Comparison of ENCODE assay signal across 17 cellular contexts in the genomic region with DNA sequence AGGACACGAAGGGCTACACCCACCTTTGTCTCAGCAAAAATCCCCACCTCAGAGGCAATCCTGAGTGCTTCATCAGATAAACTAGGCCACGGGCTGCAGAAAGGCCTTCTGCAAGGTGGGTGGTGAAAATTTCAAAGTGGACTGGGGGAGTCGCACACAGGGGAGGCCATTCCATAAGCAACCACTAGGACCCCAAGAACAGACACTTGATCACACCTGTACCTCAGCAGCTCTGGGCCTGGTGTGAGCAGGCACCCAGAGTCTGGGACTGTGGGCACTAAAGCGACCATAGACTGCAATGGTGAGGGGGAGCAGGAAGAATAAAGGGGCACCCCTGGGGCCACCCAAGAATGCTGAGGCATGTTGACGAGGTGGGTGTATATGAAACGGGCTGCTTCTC. TPM values are rescaled to one million over a fixed set of nuclear protein-coding genes. Genes with fewer than 3 reads are reported as not detected.
DNase-seq lines count a peak whose midpoint lies in the region; ATAC-seq and TF ChIP-seq lines count a peak whose summit lies in the region.
"Had no signal": no experiment of that assay in that cellular context is flagged by ENCODE, and none has a peak within 500 bp of the region (broad histone marks: within the 10 kb centered on the region; RNA-seq: fewer than 3 reads in every experiment).

No MANE protein-coding gene starts in this region.

- peak; percentile 5 for TF ChIP-seq CTCF in astrocyte of the spinal cord (IDR thresholded peaks at IDR 0.05; ENCODE audit: low read depth, low read length)

- no peak overlapping the region for H3K9ac ChIP-seq in neuronal stem cell (ENCODE audit: low read depth, low read length, poor library complexity)
- H3K9ac ChIP-seq: BLaER1 had no signal

- no CpG with 5 or more reads among the region's 6 CpGs for WGBS in neuronal stem cell (ENCODE audit: extremely low coverage in 2 of 2, insufficient read length in 2 of 2, insufficient replicate concordance in 1 of 2), 2 donors

- ATAC-seq in activated CD4-positive, alpha-beta T cell treated with anti-CD3 and anti-CD28 coated beads for 36 hours, result peak; percentile 19
- no peak for ATAC-seq in HG02642 (IDR thresholded peaks at IDR 0.05; ENCODE audit: poor library complexity, unreplicated experiment)

- H3K9me3 ChIP-seq in neuronal stem cell (replicated peaks in 1 of 2; ENCODE audit: control insufficient read depth in 2 of 2, insufficient read depth in 1 of 2, low read depth in 1 of 2, low read length in 2 of 2), result no peaks in the 10 kb centered on the region
- no peaks in the 10 kb centered on the region for H3K9me3 ChIP-seq in effector memory CD4-positive, alpha-beta T cell (ENCODE audit: control insufficient read depth, low read length)
- H3K9me3 ChIP-seq: BLaER1, Caco-2 had no signal

- no peak overlapping the region for H3K18ac ChIP-seq in neuronal stem cell (ENCODE audit: low read length)

- H3K4ac ChIP-seq in neuronal stem cell (ENCODE audit: low read length), result no peak overlapping the region

- H2BK12ac ChIP-seq in neuronal stem cell (ENCODE audit: low read length), result no peak overlapping the region

- H3K9me3 Mint-ChIP-seq in activated CD4-positive, alpha-beta T cell treated with anti-CD3 and anti-CD28 coated beads for 36 hours (ENCODE audit: low read depth), result no peaks in the 10 kb centered on the region
- H3K9me3 Mint-ChIP-seq: CD8-positive, alpha-beta memory T cell; IgD-negative memory B cell had no signal

- H3K14ac ChIP-seq in neuronal stem cell (ENCODE audit: low read length), result no peak overlapping the region

- no peak overlapping the region for H2BK120ac ChIP-seq in neuronal stem cell (ENCODE audit: low read depth, low read length)

- H3K36me3 ChIP-seq in H7 (replicated peaks; ENCODE audit: control insufficient read depth, insufficient read depth, low read length) (peaks cover 1% of the 10 kb centered on the region; the same call in 1 of the 2 replicates), neuronal stem cell (replicated peaks in 1 of 2; ENCODE audit: control insufficient read depth in 2 of 2, insufficient read depth in 2 of 2, low read length in 2 of 2) (peaks cover 11 to 82% of the 10 kb centered on the region in 2 donors)
- peaks cover 4% of the 10 kb centered on the region for H3K36me3 ChIP-seq in effector memory CD4-positive, alpha-beta T cell (ENCODE audit: control insufficient read depth, insufficient read depth, low read length)

- H3K23ac ChIP-seq in neuronal stem cell (ENCODE audit: low read depth, low read length, poor library complexity), result no peak overlapping the region

- in situ Hi-C loops in astrocyte of the spinal cord (cut with HindIII; ENCODE audit: low sequenced_read_pairs), result no loop called here

- H3K27ac Mint-ChIP-seq in activated CD4-positive, alpha-beta T cell treated with anti-CD3 and anti-CD28 coated beads for 36 hours, result no peak overlapping the region
- H3K27ac Mint-ChIP-seq: IgD-negative memory B cell had no signal

- CTCF ChIA-PET in activated CD4-positive, alpha-beta T cell treated with anti-CD3 and anti-CD28 coated beads for 36 hours (lab: Charles Lee), result interaction anchor here (0.7 kb wide), 1 partner anchor 85 kb away, joined by 4 read pairs; no protein-coding TSS in a partner anchor

- H4K8ac ChIP-seq in neuronal stem cell (ENCODE audit: low read depth, low read length), result no peak overlapping the region

- H2BK15ac ChIP-seq in neuronal stem cell (ENCODE audit: low read length), result no peak overlapping the region

- no peaks in the 10 kb centered on the region for H3K4me1 Mint-ChIP-seq in activated CD4-positive, alpha-beta T cell treated with anti-CD3 and anti-CD28 coated beads for 36 hours
- H3K4me1 Mint-ChIP-seq: CD8-positive, alpha-beta memory T cell; IgD-negative memory B cell had no signal

- no peak overlapping the region for H3K4me3 Mint-ChIP-seq in activated CD4-positive, alpha-beta T cell treated with anti-CD3 and anti-CD28 coated beads for 36 hours
- H3K4me3 Mint-ChIP-seq: CD8-positive, alpha-beta memory T cell; IgD-negative memory B cell had no signal

- H2BK5ac ChIP-seq in neuronal stem cell (ENCODE audit: low read length), result peak overlapping the region; percentile 18

- POLR2A ChIA-PET in activated CD4-positive, alpha-beta T cell treated with anti-CD3 and anti-CD28 coated beads for 36 hours (lab: Charles Lee), result no interaction called here

- H3K27ac ChIP-seq in neuronal stem cell (replicated peaks; ENCODE audit: low read length), result no peak overlapping the region
- H3K27ac ChIP-seq in effector memory CD4-positive, alpha-beta T cell (ENCODE audit: insufficient read depth, low read length, poor library complexity, severe bottlenecking), result no peak overlapping the region
- H3K27ac ChIP-seq: 22Rv1, BLaER1 had no signal

- H2AFZ ChIP-seq in neuronal stem cell (ENCODE audit: low read length), result no peak overlapping the region

- no peak overlapping the region for H2AK5ac ChIP-seq in neuronal stem cell (ENCODE audit: low read depth, low read length)

- no peaks in the 10 kb centered on the region for H3K79me1 ChIP-seq in neuronal stem cell (ENCODE audit: low read depth, low read length)

- peaks cover 3% of the 10 kb centered on the region for H3K36me3 Mint-ChIP-seq in activated CD4-positive, alpha-beta T cell treated with anti-CD3 and anti-CD28 coated beads for 36 hours (ENCODE audit: low read depth)

- H3K4me1 ChIP-seq in neuronal stem cell (ENCODE audit: control insufficient read depth in 2 of 2, insufficient read depth in 1 of 2, low read depth in 1 of 2, low read length in 2 of 2), result peaks cover 0 to 4% of the 10 kb centered on the region in 2 donors
- H3K4me1 ChIP-seq in effector memory CD4-positive, alpha-beta T cell (ENCODE audit: control insufficient read depth, insufficient read depth, low read length, poor library complexity, severe bottlenecking), result no peaks in the 10 kb centered on the region
- H3K4me1 ChIP-seq: BLaER1, Caco-2 had no signal

- DNase-seq in activated CD4-positive, alpha-beta T cell treated with anti-CD3 and anti-CD28 coated beads for 36 hours, result no peak
- DNase-seq in activated CD4-positive, alpha-beta T cell treated with anti-CD3 and anti-CD28 coated beads for 4 hours, result no peak
- DNase-seq in H7, result peak; percentile 4
- DNase-seq in astrocyte of the spinal cord (ENCODE audit: low read depth, low spot score), result no peak
- no peak for DNase-seq in neuronal stem cell (ENCODE audit: low spot score)
- no peak for DNase-seq in activated CD4-positive, CD25-positive, alpha-beta regulatory T cell (lab: John Stamatoyannopoulos, UW)
- no peak for DNase-seq in effector memory CD4-positive, alpha-beta T cell
- DNase-seq: AML-193; Caco-2; CD8-positive, alpha-beta memory T cell; DND-41; GDM1; HCEC 1CT had no signal

- H3K4me3 ChIP-seq in H7 (ENCODE audit: insufficient read depth, low read depth, low read length) (no peak overlapping the region), astrocyte of the spinal cord (ENCODE audit: low read depth, low read length) (no peak overlapping the region), neuronal stem cell (ENCODE audit: low read length in 2 of 2) (no peak overlapping the region)
- H3K4me3 ChIP-seq in effector memory CD4-positive, alpha-beta T cell (ENCODE audit: insufficient read depth, low read depth, low read length, poor library complexity, severe bottlenecking), result no peak overlapping the region
- H3K4me3 ChIP-seq: BLaER1 had no signal

- H3K27me3 Mint-ChIP-seq in activated CD4-positive, alpha-beta T cell treated with anti-CD3 and anti-CD28 coated beads for 36 hours, result no peaks in the 10 kb centered on the region
- H3K27me3 Mint-ChIP-seq: CD8-positive, alpha-beta memory T cell; IgD-negative memory B cell had no signal

- intact Hi-C loops in activated CD4-positive, alpha-beta T cell treated with anti-CD3 and anti-CD28 coated beads for 36 hours (cut with DNase I, micrococcal nuclease), result no loop called here

- H4K91ac ChIP-seq in neuronal stem cell (ENCODE audit: low read depth, low read length, poor library complexity), result no peak overlapping the region

- H3K4me2 ChIP-seq in neuronal stem cell (ENCODE audit: insufficient read depth, low read length, poor library complexity, severe bottlenecking), result no peak overlapping the region
- H3K4me2 ChIP-seq: BLaER1 had no signal

- H3K27me3 ChIP-seq in H7 (ENCODE audit: control insufficient read depth, insufficient read depth, low read length), result no peaks in the 10 kb centered on the region
- no peaks in the 10 kb centered on the region for H3K27me3 ChIP-seq in neuronal stem cell (ENCODE audit: control insufficient read depth in 3 of 3, insufficient read depth in 3 of 3, low read depth in 1 of 3, low read length in 3 of 3)
- no peaks in the 10 kb centered on the region for H3K27me3 ChIP-seq in effector memory CD4-positive, alpha-beta T cell (replicated peaks; ENCODE audit: control insufficient read depth, insufficient read depth, low read length, poor library complexity, severe bottlenecking)
- H3K27me3 ChIP-seq: BLaER1 had no signal

RNA-seq across cellular contexts. Expression of a gene that starts 52.6 kb away (rescaled TPM):
- 1 to 10 TPM; 3.9 to 5.7 TPM for total RNA-seq in activated CD4-positive, alpha-beta T cell treated with anti-CD3 and anti-CD28 coated beads for 36 hours
- total RNA-seq in H7 (2014; rRNA removed; shearing (Covaris generic)), result 14.4 and 19.2 TPM in 2 replicates
- polyA plus RNA-seq in neuronal stem cell (2013, experiment 1 of 2), result 8.5 TPM
- polyA plus RNA-seq in neuronal stem cell (2013, experiment 2 of 2), result 8.5 TPM

RNA-seq across cellular contexts. Expression of a gene that starts 52.6 kb away (rescaled TPM):
- 10 to 100 TPM; 21.0 to 30.0 TPM for total RNA-seq in activated CD4-positive, alpha-beta T cell treated with anti-CD3 and anti-CD28 coated beads for 36 hours
- total RNA-seq in H7 (2014; rRNA removed; shearing (Covaris generic)), result 4.4 and 5.6 TPM in 2 replicates
- 48.7 TPM for polyA plus RNA-seq in neuronal stem cell (2013, experiment 1 of 2)
- polyA plus RNA-seq in neuronal stem cell (2013, experiment 2 of 2), result 50.5 TPM
